ENCODE assay signal across 1 cellular context in genomic region chr19:5719274-5719960, GRCh38.
TF ChIP-seq lines count a peak whose summit lies in the region.

No MANE protein-coding gene starts in this region.

TF ChIP-seq in HCT116, 20 proteins besides CTCF, POLR2A, EP300 and RAD21 (continued from another document):
- TF ChIP-seq CEBPB (IDR thresholded peaks at IDR 0.05; ENCODE audit: low read depth) (no peak), CBX3 (IDR thresholded peaks at IDR 0.05; ENCODE audit: low read depth) (no peak), REST (IDR thresholded peaks at IDR 0.05; ENCODE audit: low read depth) (no peak), EZH2phosphoT487 (IDR thresholded peaks at IDR 0.05; ENCODE audit: borderline replicate concordance) (no peak), ZFX (IDR thresholded peaks at IDR 0.05) (no peak), POLR2AphosphoS5 (IDR thresholded peaks at IDR 0.05; ENCODE audit: low read depth, low read length) (no peak), EZH2 (IDR thresholded peaks at IDR 0.05) (no peak), ATF3 (IDR thresholded peaks at IDR 0.05) (no peak)
